ENCODE assay signal across 22 cellular contexts in genomic region chr15:83947156-83947555, GRCh38.
"Had no signal": no experiment of that assay in that cellular context is flagged by ENCODE, and none has a peak within 500 bp of the region (broad histone marks: within the 10 kb centered on the region; RNA-seq: fewer than 3 reads in every experiment).

No MANE protein-coding gene starts in this region.

- H3K27me3 ChIP-seq: right atrium auricular region, sigmoid colon, stomach had no signal

- H3K9me3 Mint-ChIP-seq: endodermal cell had no signal

- H3K79me2 ChIP-seq: parathyroid adenoma had no signal

- H3K36me3 Mint-ChIP-seq: immature natural killer cell, naive B cell had no signal

- H2AFZ ChIP-seq: parathyroid adenoma had no signal

- ATAC-seq: left cardiac atrium, lower lobe of right lung had no signal

- H3K27ac Mint-ChIP-seq: endodermal cell, immature natural killer cell, nephron had no signal

- H3K9me3 ChIP-seq: lower lobe of right lung, right atrium auricular region, sigmoid colon, stomach had no signal

- H3K4me3 Mint-ChIP-seq: endodermal cell, immature natural killer cell, naive B cell, nephron had no signal

- H3K4me1 Mint-ChIP-seq: endodermal cell, immature natural killer cell, naive B cell, nephron had no signal

- H3K27ac ChIP-seq: coronary artery, left ventricle myocardium inferior, lower lobe of right lung, parathyroid adenoma, right atrium auricular region, sigmoid colon, skin epidermis, stomach had no signal

- H3K4me3 ChIP-seq: coronary artery, left ventricle myocardium inferior, lower lobe of right lung, right atrium auricular region, sigmoid colon, skin epidermis, stomach had no signal

- H3K4me1 ChIP-seq: left ventricle myocardium inferior, lower lobe of right lung, parathyroid adenoma, right atrium auricular region, sigmoid colon, stomach had no signal

- DNase-seq: effector CD4-positive, alpha-beta T cell; endodermal cell; glutamatergic neuron; immature natural killer cell; kidney; left cardiac atrium; left ventricle myocardium inferior; lower lobe of right lung; mesendoderm; naive B cell; occipital lobe; sigmoid colon; stimulated activated CD4-positive, alpha-beta T cell treated with anti-CD3 and anti-CD28 coated beads, Interleukin-2, amount 100 ng/mL, for 24 hours; stimulated activated CD4-positive, alpha-beta T cell treated with anti-CD3 and anti-CD28 coated beads, Interleukin-4, amount 100 ng/mL, for 4 hours; stimulated activated naive CD4-positive, alpha-beta T cell; stomach; trophoblast cell had no signal
